In the genomic region with DNA sequence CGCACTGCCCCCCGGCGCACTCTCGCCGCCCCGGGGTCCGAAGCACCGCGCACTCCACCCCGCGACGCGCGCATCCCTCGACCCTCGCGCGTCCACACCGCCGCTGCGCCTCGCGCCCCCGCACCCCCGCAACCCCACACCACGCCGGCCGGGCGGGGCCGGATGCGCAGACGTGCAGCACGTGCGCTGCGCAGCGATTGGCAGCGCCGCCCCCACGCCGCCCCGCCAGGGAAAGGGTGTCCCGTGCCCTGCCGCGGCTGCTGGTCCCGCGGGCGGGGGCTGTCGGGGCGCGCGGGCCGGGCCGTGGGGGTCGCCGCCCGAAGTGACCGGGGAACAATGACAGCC, we compare ENCODE assay signal across 8 cellular contexts. TPM values are rescaled to one million over a fixed set of nuclear protein-coding genes. Genes with fewer than 3 reads are reported as not detected.
DNase-seq lines count a peak whose midpoint lies in the region; ATAC-seq and TF ChIP-seq lines count a peak whose summit lies in the region.

No MANE protein-coding gene starts in this region.

- peak overlapping the region; percentile 66 to 86 (median 79) for H3K9ac ChIP-seq in BLaER1 treated with 17β-estradiol and CSF1 and Interleukin-3, amounts not matched to agents 10 nM and 100 nM

- no peak for TF ChIP-seq CTCF in HFF-Myc (IDR thresholded peaks at IDR 0.05; ENCODE audit: low read depth, low read length, missing control alignments)

- H3K4me3 Mint-ChIP-seq in activated CD4-positive, alpha-beta T cell treated with anti-CD3 and anti-CD28 coated beads, Interleukin-2, amount 10 ng/mL, durations not matched to agents 7 days and 5 days, result peak overlapping the region; percentile 89
- H3K4me3 Mint-ChIP-seq in effector memory CD8-positive, alpha-beta T cell, result peak overlapping the region; percentile 88 to 92
- H3K4me3 Mint-ChIP-seq in naive thymus-derived CD4-positive, alpha-beta T cell, result peak overlapping the region; percentile 84 to 99 (median 96)

- H3K4me1 ChIP-seq in BLaER1 treated with 17β-estradiol and CSF1 and Interleukin-3, amounts not matched to agents 10 nM and 100 nM, result peaks cover 43 to 67% (median 63%) of the 10 kb centered on the region in 10 experiments
- H3K4me1 ChIP-seq in naive thymus-derived CD4-positive, alpha-beta T cell (ENCODE audit: control insufficient read depth in 2 of 2, insufficient read depth in 2 of 2, low read length in 2 of 2), result peaks cover 22 to 27% of the 10 kb centered on the region in 2 donors

- H3K9me3 ChIP-seq in BLaER1 treated with 17β-estradiol and CSF1 and Interleukin-3, amounts not matched to agents 10 nM and 100 nM (replicated peaks in 1 of 11), result peaks cover 0 to 13% (median 6%) of the 10 kb centered on the region in 11 experiments; a peak in 10 of 22 replicates
- H3K9me3 ChIP-seq in naive thymus-derived CD4-positive, alpha-beta T cell (ENCODE audit: control insufficient read depth in 2 of 3, low read length in 3 of 3), result no peaks in the 10 kb centered on the region

- H3K27ac Mint-ChIP-seq in activated CD4-positive, alpha-beta T cell treated with anti-CD3 and anti-CD28 coated beads, Interleukin-2, amount 10 ng/mL, durations not matched to agents 7 days and 5 days, result peak overlapping the region; percentile 98
- peak overlapping the region; percentile 97 to 100 for H3K27ac Mint-ChIP-seq in effector memory CD8-positive, alpha-beta T cell
- H3K27ac Mint-ChIP-seq in naive thymus-derived CD4-positive, alpha-beta T cell, result peak overlapping the region; percentile 95 to 100 (median 99)

- DNase-seq in HFF-Myc (ENCODE audit: extremely low read depth, low read depth), result no peak
- DNase-seq in activated CD4-positive, alpha-beta T cell treated with anti-CD3 and anti-CD28 coated beads, Interleukin-2, amount 10 ng/mL, durations not matched to agents 7 days and 5 days, result peak; percentile 81
- DNase-seq in effector memory CD8-positive, alpha-beta T cell, result peak; percentile 73 to 76 (median 76)
- DNase-seq in naive thymus-derived CD4-positive, alpha-beta T cell, result peak; percentile 71 to 87 (median 84)
- DNase-seq in stimulated activated naive CD4-positive, alpha-beta T cell (lab: John Stamatoyannopoulos, UW), result peak; percentile 64 to 87 (median 71)

- ATAC-seq in effector memory CD8-positive, alpha-beta T cell (replicated peaks), result peak; percentile 69
- peak; percentile 75 for ATAC-seq in naive thymus-derived CD4-positive, alpha-beta T cell
- ATAC-seq in GM18858 (IDR thresholded peaks at IDR 0.05; ENCODE audit: unreplicated experiment), result no peak
- ATAC-seq in GM21390 (IDR thresholded peaks at IDR 0.05; ENCODE audit: unreplicated experiment), result no peak

- POLR2A ChIA-PET in activated CD4-positive, alpha-beta T cell treated with anti-CD3 and anti-CD28 coated beads, Interleukin-2, amount 10 ng/mL, durations not matched to agents 7 days and 5 days (lab: Charles Lee), result interaction anchor here (3.1 kb wide), 1 partner anchor 54 kb away, joined by 13 read pairs; a partner anchor contains a TSS
- POLR2A ChIA-PET in naive thymus-derived CD4-positive, alpha-beta T cell (lab: Charles Lee), result interaction anchor here (0.6 to 18.7 kb wide), 17 partner anchors 10 to 248 kb away, joined by 3 to 409 read pairs (median 5); a partner anchor contains a TSS

- peaks cover 2% of the 10 kb centered on the region for H3K36me3 Mint-ChIP-seq in activated CD4-positive, alpha-beta T cell treated with anti-CD3 and anti-CD28 coated beads, Interleukin-2, amount 10 ng/mL, durations not matched to agents 7 days and 5 days (ENCODE audit: low read depth)
- H3K36me3 Mint-ChIP-seq in effector memory CD8-positive, alpha-beta T cell (ENCODE audit: insufficient read depth), result peaks cover 29% of the 10 kb centered on the region
- H3K36me3 Mint-ChIP-seq in naive thymus-derived CD4-positive, alpha-beta T cell, result peaks cover 0 to 4% (median 0%) of the 10 kb centered on the region in 5 donors

- H3K9me3 Mint-ChIP-seq in activated CD4-positive, alpha-beta T cell treated with anti-CD3 and anti-CD28 coated beads, Interleukin-2, amount 10 ng/mL, durations not matched to agents 7 days and 5 days, result no peaks in the 10 kb centered on the region
- no peaks in the 10 kb centered on the region for H3K9me3 Mint-ChIP-seq in effector memory CD8-positive, alpha-beta T cell
- peaks cover 0 to 1% (median 0%) of the 10 kb centered on the region in 11 donors for H3K9me3 Mint-ChIP-seq in naive thymus-derived CD4-positive, alpha-beta T cell

- no peaks in the 10 kb centered on the region for H3K36me3 ChIP-seq in BLaER1 treated with 17β-estradiol and CSF1 and Interleukin-3, amounts not matched to agents 10 nM and 100 nM
- no peaks in the 10 kb centered on the region for H3K36me3 ChIP-seq in naive thymus-derived CD4-positive, alpha-beta T cell (ENCODE audit: control insufficient read depth in 2 of 3, insufficient read depth in 3 of 3, low read length in 3 of 3)

- CTCF ChIA-PET in activated CD4-positive, alpha-beta T cell treated with anti-CD3 and anti-CD28 coated beads, Interleukin-2, amount 10 ng/mL, durations not matched to agents 7 days and 5 days (lab: Charles Lee), result interaction anchor here (0.7 to 2.2 kb wide), 4 partner anchors 9 to 38 kb away, joined by 3 to 6 read pairs (median 4); no protein-coding TSS in a partner anchor
- CTCF ChIA-PET in naive thymus-derived CD4-positive, alpha-beta T cell (lab: Charles Lee), result interaction anchor here (0.6 to 1.7 kb wide), 3 partner anchors 33 to 55 kb away, joined by 3 to 8 read pairs (median 5); no protein-coding TSS in a partner anchor

- no peaks in the 10 kb centered on the region for H3K27me3 Mint-ChIP-seq in activated CD4-positive, alpha-beta T cell treated with anti-CD3 and anti-CD28 coated beads, Interleukin-2, amount 10 ng/mL, durations not matched to agents 7 days and 5 days
- H3K27me3 Mint-ChIP-seq in effector memory CD8-positive, alpha-beta T cell, result no peaks in the 10 kb centered on the region
- peaks cover 0 to 2% (median 0%) of the 10 kb centered on the region in 5 donors for H3K27me3 Mint-ChIP-seq in naive thymus-derived CD4-positive, alpha-beta T cell

- peak overlapping the region; percentile 87 to 96 (median 92) for H3K4me2 ChIP-seq in BLaER1 treated with 17β-estradiol and CSF1 and Interleukin-3, amounts not matched to agents 10 nM and 100 nM

- H4K20me1 ChIP-seq in BLaER1 treated with 17β-estradiol and CSF1 and Interleukin-3, amounts not matched to agents 10 nM and 100 nM, result no peaks in the 10 kb centered on the region

- H3K27ac ChIP-seq in BLaER1 treated with 17β-estradiol and CSF1 and Interleukin-3, amounts not matched to agents 10 nM and 100 nM, result peak overlapping the region; percentile 72 to 95 (median 88)
- H3K27ac ChIP-seq in naive thymus-derived CD4-positive, alpha-beta T cell (ENCODE audit: low read depth, low read length), result peak overlapping the region; percentile 91

- H3K4me3 ChIP-seq in BLaER1 treated with 17β-estradiol and CSF1 and Interleukin-3, amounts not matched to agents 10 nM and 100 nM, result peak overlapping the region; percentile 49 to 70 (median 56)
- peak overlapping the region; percentile 39 for H3K4me3 ChIP-seq in HFF-Myc (replicated peaks; ENCODE audit: low read depth, low read length)
- peak overlapping the region; percentile 95 for H3K4me3 ChIP-seq in naive thymus-derived CD4-positive, alpha-beta T cell (ENCODE audit: low read length)

- intact Hi-C loops in naive thymus-derived CD4-positive, alpha-beta T cell (cut with micrococcal nuclease), result loop anchor here (1.0 to 10.0 kb wide), 11 partner anchors 32 to 890 kb away; a partner anchor contains a TSS

- H3K27me3 ChIP-seq in BLaER1 treated with 17β-estradiol and CSF1 and Interleukin-3, amounts not matched to agents 10 nM and 100 nM, result peaks cover 5 to 47% (median 24%) of the 10 kb centered on the region in 11 experiments; a peak in 20 of 22 replicates
- H3K27me3 ChIP-seq in naive thymus-derived CD4-positive, alpha-beta T cell (ENCODE audit: control insufficient read depth in 2 of 2, insufficient read depth in 2 of 2, low read length in 2 of 2), result no peaks in the 10 kb centered on the region

- peaks cover 52% of the 10 kb centered on the region for H3K4me1 Mint-ChIP-seq in activated CD4-positive, alpha-beta T cell treated with anti-CD3 and anti-CD28 coated beads, Interleukin-2, amount 10 ng/mL, durations not matched to agents 7 days and 5 days
- peaks cover 31 to 39% of the 10 kb centered on the region in 2 donors for H3K4me1 Mint-ChIP-seq in effector memory CD8-positive, alpha-beta T cell (ENCODE audit: low read depth in 2 of 2)
- H3K4me1 Mint-ChIP-seq in naive thymus-derived CD4-positive, alpha-beta T cell, result peaks cover 30 to 62% (median 58%) of the 10 kb centered on the region in 7 donors

RNA-seq across cellular contexts. Expression of a gene that starts 53.7 kb away (rescaled TPM):
- 10 to 100 TPM; 12.5 to 13.5 TPM for total RNA-seq in activated CD4-positive, alpha-beta T cell treated with anti-CD3 and anti-CD28 coated beads, Interleukin-2, amount 10 ng/mL, durations not matched to agents 7 days and 5 days
- 10 to 100 TPM; 24.0 to 62.5 (median 50.3) TPM for total RNA-seq in naive thymus-derived CD4-positive, alpha-beta T cell
- 1 to 10 TPM; 5.4 to 6.0 TPM for polyA plus RNA-seq in naive thymus-derived CD4-positive, alpha-beta T cell

Comparison
In these comparisons a context has a peak if more than half of its experiments do, and no peak if none do; other contexts are left out.
1. H3K4me3 ChIP-seq: peak in every context shown above with its lines; median percentile 95 in naive thymus-derived CD4-positive, alpha-beta T cell; 56 in BLaER1 treated with 17β-estradiol and CSF1 and Interleukin-3, amounts not matched to agents 10 nM and 100 nM; 39 in HFF-Myc.
2. ATAC-seq: peak in effector memory CD8-positive, alpha-beta T cell (single experiment) and naive thymus-derived CD4-positive, alpha-beta T cell (single experiment); none in GM18858 (single experiment) and GM21390 (single experiment).
3. Peak in every context shown above with its lines, with median percentiles within 50 percentile points of each other: H3K27ac Mint-ChIP-seq and H3K4me3 Mint-ChIP-seq.